In genomic region chr10:118698421-118698820, GRCh38 we compare ENCODE assay signal across 1 cellular context.
TF ChIP-seq lines count a peak whose summit lies in the region.

No MANE protein-coding gene starts in this region.

TF ChIP-seq in HEK293, 187 proteins besides CTCF, POLR2A, EP300 and RAD21 (continued from another document):
- TF ChIP-seq ZNF148 (tag by site-specific recombination; IDR thresholded peaks at IDR 0.05; ENCODE audit: borderline replicate concordance) (no peak), ZNF585B (tag by site-specific recombination; IDR thresholded peaks at IDR 0.05) (no peak)
